In the genomic region with DNA sequence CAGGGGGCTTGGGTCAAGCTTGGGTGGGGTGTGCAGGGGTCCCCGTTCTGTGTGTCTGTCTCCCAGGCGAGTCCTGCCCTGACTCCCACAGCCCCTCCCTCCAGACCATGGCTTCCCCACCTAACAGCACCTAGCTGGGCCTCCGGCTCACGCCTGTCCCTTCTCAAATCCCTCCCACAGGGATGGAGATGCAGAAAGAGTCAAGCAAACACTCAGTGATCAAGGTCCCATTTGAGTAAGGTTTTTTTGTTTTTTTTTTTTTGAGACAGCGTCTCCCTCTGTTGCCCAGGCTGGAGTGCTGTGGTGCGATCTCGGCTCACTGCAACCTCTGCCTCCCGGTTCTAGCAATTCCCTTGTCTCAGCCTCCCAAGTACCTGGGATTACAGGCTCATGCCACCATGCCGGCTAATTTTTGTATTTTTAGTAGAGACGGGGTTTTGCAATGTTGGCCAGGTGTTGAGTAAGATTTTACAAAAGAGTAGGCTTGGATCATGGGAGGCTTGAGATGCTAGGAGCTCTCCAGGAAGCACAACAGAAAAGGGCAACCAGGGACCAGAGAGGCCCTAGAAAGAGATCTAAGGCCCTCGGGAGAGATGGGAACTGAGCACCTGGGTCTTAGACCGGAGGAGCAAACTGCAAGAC, we compare ENCODE assay signal across 15 cellular contexts. TPM values are rescaled to one million over a fixed set of nuclear protein-coding genes. Genes with fewer than 3 reads are reported as not detected.
DNase-seq lines count a peak whose midpoint lies in the region; ATAC-seq and TF ChIP-seq lines count a peak whose summit lies in the region.
"Had no signal": no experiment of that assay in that cellular context is flagged by ENCODE, and none has a peak within 500 bp of the region (broad histone marks: within the 10 kb centered on the region; RNA-seq: fewer than 3 reads in every experiment).

No MANE protein-coding gene starts in this region.

- intact Hi-C loops in lower leg skin (cut with DNase I; ENCODE audit: low total_unique reads), result no loop called here

- H3K27me3 ChIP-seq in neural progenitor cell, result no peaks in the 10 kb centered on the region
- H3K27me3 ChIP-seq: right atrium auricular region had no signal

- no peak overlapping the region for H3K27ac ChIP-seq in neural progenitor cell
- H3K27ac ChIP-seq: right atrium auricular region had no signal

- no peaks in the 10 kb centered on the region for H3K79me2 ChIP-seq in neural progenitor cell (ENCODE audit: low read depth)

- H3K27ac Mint-ChIP-seq in activated CD8-positive, alpha-beta memory T cell treated with anti-CD3 and anti-CD28 coated beads, Interleukin-2, amount 10 ng/mL, durations not matched to agents 7 days and 5 days, result peak overlapping the region; percentile 57
- H3K27ac Mint-ChIP-seq in activated T-helper 17 cell treated with anti-CD3 and anti-CD28 coated beads, Interleukin-2, amount 50 U/mL, for 72 hours, result peak overlapping the region; percentile 52
- H3K27ac Mint-ChIP-seq in neural progenitor cell (peak overlapping the region; percentile 34), HFFc6 (no peak overlapping the region)

- no peaks in the 10 kb centered on the region for H4K20me1 ChIP-seq in neural progenitor cell (ENCODE audit: low read depth)

- peaks cover 30% of the 10 kb centered on the region for H3K36me3 Mint-ChIP-seq in activated CD8-positive, alpha-beta memory T cell treated with anti-CD3 and anti-CD28 coated beads, Interleukin-2, amount 10 ng/mL, durations not matched to agents 7 days and 5 days
- peaks cover 74% of the 10 kb centered on the region for H3K36me3 Mint-ChIP-seq in activated T-helper 17 cell treated with anti-CD3 and anti-CD28 coated beads, Interleukin-2, amount 50 U/mL, for 72 hours (ENCODE audit: low read depth)
- H3K36me3 Mint-ChIP-seq in neural progenitor cell (no peaks in the 10 kb centered on the region), HFFc6 (ENCODE audit: low read depth) (no peaks in the 10 kb centered on the region)

- no peak for TF ChIP-seq POLR2A in lower leg skin (IDR thresholded peaks at IDR 0.05)

- H3K36me3 ChIP-seq in neural progenitor cell, result no peaks in the 10 kb centered on the region
- H3K36me3 ChIP-seq: right atrium auricular region had no signal

- no peak overlapping the region for H3K9ac ChIP-seq in neural progenitor cell

- no peak for DNase-seq in activated CD8-positive, alpha-beta memory T cell treated with anti-CD3 and anti-CD28 coated beads, Interleukin-2, amount 10 ng/mL, durations not matched to agents 7 days and 5 days
- DNase-seq in activated CD8-positive, alpha-beta memory T cell treated with anti-CD3 and anti-CD28 coated beads, Interleukin-2, amount 50 U/mL, for 48 hours, result no peak
- no peak for DNase-seq in neural progenitor cell (ENCODE audit: low spot score)
- DNase-seq in HFFc6, result no peak
- DNase-seq in lower leg skin (ENCODE audit: low spot score in 2 of 2), result no peak
- DNase-seq: activated CD4-positive, CD25-positive, alpha-beta regulatory T cell treated with anti-CD3 and anti-CD28 coated beads, Interleukin-2, amount 50 U/mL, for 72 hours; activated T-cell treated with anti-CD3 and anti-CD28 coated beads, Interleukin-2, amount 50 U/mL, for 4 hours; amniotic stem cell; hippocampal formation; NCI-H187; NCI-H446 treated with DMSO at 0.1 percent for 48 hours; occipital lobe; SIG-M5 had no signal

- no peaks in the 10 kb centered on the region for H3F3A ChIP-seq in neural progenitor cell (ENCODE audit: low read depth)

- peaks cover 40% of the 10 kb centered on the region for H3K4me1 Mint-ChIP-seq in activated CD8-positive, alpha-beta memory T cell treated with anti-CD3 and anti-CD28 coated beads, Interleukin-2, amount 10 ng/mL, durations not matched to agents 7 days and 5 days
- peaks cover 22% of the 10 kb centered on the region for H3K4me1 Mint-ChIP-seq in activated T-helper 17 cell treated with anti-CD3 and anti-CD28 coated beads, Interleukin-2, amount 50 U/mL, for 72 hours
- H3K4me1 Mint-ChIP-seq in neural progenitor cell (peaks cover 21% of the 10 kb centered on the region), HFFc6 (ENCODE audit: low read depth) (peaks cover 5% of the 10 kb centered on the region)

- H3K4me1 ChIP-seq in neural progenitor cell, result peaks cover 3% of the 10 kb centered on the region

- H3K4me2 ChIP-seq in neural progenitor cell, result no peak overlapping the region

- no peak overlapping the region for H2AFZ ChIP-seq in neural progenitor cell (replicated peaks)

- TF ChIP-seq CTCF in neural progenitor cell (IDR thresholded peaks at IDR 0.05), result no peak
- TF ChIP-seq CTCF in HFFc6 (IDR thresholded peaks at IDR 0.05), result no peak
- no peak for TF ChIP-seq CTCF in lower leg skin (IDR thresholded peaks at IDR 0.05)

- H3K27me3 Mint-ChIP-seq in activated CD8-positive, alpha-beta memory T cell treated with anti-CD3 and anti-CD28 coated beads, Interleukin-2, amount 10 ng/mL, durations not matched to agents 7 days and 5 days, result no peaks in the 10 kb centered on the region
- no peaks in the 10 kb centered on the region for H3K27me3 Mint-ChIP-seq in activated T-helper 17 cell treated with anti-CD3 and anti-CD28 coated beads, Interleukin-2, amount 50 U/mL, for 72 hours
- H3K27me3 Mint-ChIP-seq in neural progenitor cell (ENCODE audit: insufficient read depth, low read depth) (peaks cover 7% of the 10 kb centered on the region), HFFc6 (ENCODE audit: insufficient read depth) (peaks cover 10% of the 10 kb centered on the region)

- ATAC-seq in activated CD8-positive, alpha-beta memory T cell treated with anti-CD3 and anti-CD28 coated beads, Interleukin-2, amount 10 ng/mL, durations not matched to agents 7 days and 5 days, result no peak
- no peak for ATAC-seq in activated T-helper 17 cell treated with anti-CD3 and anti-CD28 coated beads, Interleukin-2, amount 50 U/mL, for 72 hours (replicated peaks)
- ATAC-seq: activated T-cell treated with anti-CD3 and anti-CD28 coated beads, Interleukin-2, amount 50 U/mL, for 4 hours had no signal

- H3K4me3 Mint-ChIP-seq in activated CD8-positive, alpha-beta memory T cell treated with anti-CD3 and anti-CD28 coated beads, Interleukin-2, amount 10 ng/mL, durations not matched to agents 7 days and 5 days, result no peak overlapping the region
- no peak overlapping the region for H3K4me3 Mint-ChIP-seq in activated T-helper 17 cell treated with anti-CD3 and anti-CD28 coated beads, Interleukin-2, amount 50 U/mL, for 72 hours
- no peak overlapping the region for H3K4me3 Mint-ChIP-seq in neural progenitor cell
- no peak overlapping the region for H3K4me3 Mint-ChIP-seq in HFFc6
- H3K4me3 Mint-ChIP-seq: activated T-cell treated with anti-CD3 and anti-CD28 coated beads, Interleukin-2, amount 50 U/mL, for 4 hours had no signal

- H3K4me3 ChIP-seq in neural progenitor cell, result no peak overlapping the region
- no peak overlapping the region for H3K4me3 ChIP-seq in lower leg skin (ENCODE audit: low read depth, poor library complexity, severe bottlenecking)
- H3K4me3 ChIP-seq: right atrium auricular region had no signal

- 87 to 89% methylated on average over 12 of the region's 12 CpGs for WGBS in lower leg skin, 2 donors

- CTCF ChIA-PET in activated CD8-positive, alpha-beta memory T cell treated with anti-CD3 and anti-CD28 coated beads, Interleukin-2, amount 10 ng/mL, durations not matched to agents 7 days and 5 days (lab: Charles Lee), result no interaction called here

- H3K9me3 ChIP-seq in neural progenitor cell (ENCODE audit: low read depth), result no peaks in the 10 kb centered on the region
- H3K9me3 ChIP-seq: right atrium auricular region had no signal

- no peaks in the 10 kb centered on the region for H3K9me3 Mint-ChIP-seq in activated CD8-positive, alpha-beta memory T cell treated with anti-CD3 and anti-CD28 coated beads, Interleukin-2, amount 10 ng/mL, durations not matched to agents 7 days and 5 days (ENCODE audit: low read depth)
- no peaks in the 10 kb centered on the region for H3K9me3 Mint-ChIP-seq in activated T-helper 17 cell treated with anti-CD3 and anti-CD28 coated beads, Interleukin-2, amount 50 U/mL, for 72 hours
- no peaks in the 10 kb centered on the region for H3K9me3 Mint-ChIP-seq in neural progenitor cell
- no peaks in the 10 kb centered on the region for H3K9me3 Mint-ChIP-seq in HFFc6
- H3K9me3 Mint-ChIP-seq: activated T-cell treated with anti-CD3 and anti-CD28 coated beads, Interleukin-2, amount 50 U/mL, for 4 hours had no signal

RNA-seq across cellular contexts. Expression of gene APOBEC3D, which starts 5.7 kb away (rescaled TPM):
- total RNA-seq in activated CD8-positive, alpha-beta memory T cell treated with anti-CD3 and anti-CD28 coated beads, Interleukin-2, amount 10 ng/mL, durations not matched to agents 7 days and 5 days, result 10 to 100 TPM; 49.8 to 69.4 TPM
- total RNA-seq in activated T-helper 17 cell treated with anti-CD3 and anti-CD28 coated beads, Interleukin-2, amount 50 U/mL, for 72 hours, result 10 to 100 TPM; 30.7 to 51.8 TPM
- total RNA-seq in neural progenitor cell (ENCODE audit: low replicate concordance) (0.26 and 0.87 TPM in 2 replicates), lower leg skin (under 1 TPM in 3 of 4 donors, not detected in 1; 0.32 to 0.78 (median 0.59) TPM)
- total RNA-seq in HFFc6 (2021; fragmentation: NEBNext Ultra II Directional; extraction: Animal tissue kit (Norgen Biotek cat#: 25700)), result under 1 TPM; 0.51 to 0.83 (median 0.58) TPM

RNA-seq across cellular contexts. Expression of gene APOBEC3C, which starts 12.6 kb away (rescaled TPM):
- total RNA-seq in activated CD8-positive, alpha-beta memory T cell treated with anti-CD3 and anti-CD28 coated beads, Interleukin-2, amount 10 ng/mL, durations not matched to agents 7 days and 5 days, result 100 to 1,000 TPM; 147 to 176 TPM
- total RNA-seq in activated T-helper 17 cell treated with anti-CD3 and anti-CD28 coated beads, Interleukin-2, amount 50 U/mL, for 72 hours, result 100 to 1,000 TPM; 115 to 128 TPM
- total RNA-seq in neural progenitor cell (ENCODE audit: low replicate concordance) (3.0 and 4.6 TPM in 2 replicates), lower leg skin (1 to 10 TPM; 4.6 to 8.0 (median 6.8) TPM)
- 10 to 100 TPM; 43.9 to 93.9 (median 83.5) TPM for total RNA-seq in HFFc6 (2021; fragmentation: NEBNext Ultra II Directional; extraction: Animal tissue kit (Norgen Biotek cat#: 25700))

RNA-seq across cellular contexts. Expression of gene APOBEC3F, which starts 14.0 kb away (rescaled TPM):
- 10 to 100 TPM; 39.8 to 58.0 TPM for total RNA-seq in activated CD8-positive, alpha-beta memory T cell treated with anti-CD3 and anti-CD28 coated beads, Interleukin-2, amount 10 ng/mL, durations not matched to agents 7 days and 5 days
- 10 to 100 TPM; 20.4 to 32.5 TPM for total RNA-seq in activated T-helper 17 cell treated with anti-CD3 and anti-CD28 coated beads, Interleukin-2, amount 50 U/mL, for 72 hours
- total RNA-seq in neural progenitor cell (ENCODE audit: low replicate concordance), result 0.45 and 2.8 TPM in 2 replicates
- 10 to 100 TPM in 1 of 6 experiments, 1 to 10 TPM in 5; 6.5 to 12.1 (median 9.0) TPM for total RNA-seq in HFFc6 (2021; fragmentation: NEBNext Ultra II Directional; extraction: Animal tissue kit (Norgen Biotek cat#: 25700))
- 1 to 10 TPM in 1 of 4 donors, under 1 TPM in 2, not detected in 1; 0.30 to 4.0 (median 0.86) TPM for total RNA-seq in lower leg skin

RNA-seq across cellular contexts. Expression of gene APOBEC3B, which starts 44.5 kb away (rescaled TPM):
- 10 to 100 TPM; 32.8 to 82.6 TPM for total RNA-seq in activated CD8-positive, alpha-beta memory T cell treated with anti-CD3 and anti-CD28 coated beads, Interleukin-2, amount 10 ng/mL, durations not matched to agents 7 days and 5 days
- total RNA-seq in activated T-helper 17 cell treated with anti-CD3 and anti-CD28 coated beads, Interleukin-2, amount 50 U/mL, for 72 hours, result 10 to 100 TPM in 1 of 2 donors, 1 to 10 TPM in 1; 9.2 to 33.6 TPM
- total RNA-seq in neural progenitor cell (ENCODE audit: low replicate concordance) (not detected in 2 replicates), lower leg skin (1 to 10 TPM in 1 of 4 donors, under 1 TPM in 2, not detected in 1; 0.15 to 2.4 (median 0.21) TPM)
- total RNA-seq in HFFc6 (2021; fragmentation: NEBNext Ultra II Directional; extraction: Animal tissue kit (Norgen Biotek cat#: 25700)), result 10 to 100 TPM; 14.9 to 44.2 (median 39.4) TPM
- total RNA-seq: occipital lobe had no signal

RNA-seq across cellular contexts. Expression of gene APOBEC3G, which starts 50.4 kb away (rescaled TPM):
- 100 to 1,000 TPM; 146 to 196 TPM for total RNA-seq in activated CD8-positive, alpha-beta memory T cell treated with anti-CD3 and anti-CD28 coated beads, Interleukin-2, amount 10 ng/mL, durations not matched to agents 7 days and 5 days
- 10 to 100 TPM; 68.3 to 72.6 TPM for total RNA-seq in activated T-helper 17 cell treated with anti-CD3 and anti-CD28 coated beads, Interleukin-2, amount 50 U/mL, for 72 hours
- total RNA-seq in neural progenitor cell (ENCODE audit: low replicate concordance) (0.30 and 0.90 TPM in 2 replicates), lower leg skin (1 to 10 TPM; 1.1 to 3.9 (median 1.9) TPM)
- 1 to 10 TPM; 1.9 to 7.0 (median 5.9) TPM for total RNA-seq in HFFc6 (2021; fragmentation: NEBNext Ultra II Directional; extraction: Animal tissue kit (Norgen Biotek cat#: 25700))

Comparison
In these comparisons a context has a peak if more than half of its experiments do, and no peak if none do; other contexts are left out.
1. RNA of gene APOBEC3D, which starts 5.7 kb away (total RNA-seq): 49.8 to 69.4 TPM in activated CD8-positive, alpha-beta memory T cell treated with anti-CD3 and anti-CD28 coated beads, Interleukin-2, amount 10 ng/mL, durations not matched to agents 7 days and 5 days and 30.7 to 51.8 TPM in activated T-helper 17 cell treated with anti-CD3 and anti-CD28 coated beads, Interleukin-2, amount 50 U/mL, for 72 hours; 0.51 to 0.83 TPM in HFFc6, 0.32 to 0.78 TPM in lower leg skin and 0.26 to 0.87 TPM in neural progenitor cell; every median in the first group is over 10 times any median in the second.